Comparison of ENCODE assay signal across 12 cellular contexts in genomic region chr9:41086685-41087084, GRCh38. TPM values are rescaled to one million over a fixed set of nuclear protein-coding genes. Genes with fewer than 3 reads are reported as not detected.
"Had no signal": no experiment of that assay in that cellular context is flagged by ENCODE, and none has a peak within 500 bp of the region (broad histone marks: within the 10 kb centered on the region; RNA-seq: fewer than 3 reads in every experiment).

No MANE protein-coding gene starts in this region.

RNA-seq across cellular contexts. Expression of gene FOXD4L6, which starts 41.8 kb away (rescaled TPM):
- total RNA-seq: activated B cell treated with CpG ODN at 0.5 μM for 24 hours; activated CD4-positive, alpha-beta memory T cell treated with anti-CD3 and anti-CD28 coated beads for 36 hours; activated CD4-positive, alpha-beta memory T cell treated with anti-CD3 and anti-CD28 coated beads, Interleukin-2, amount 10 ng/mL, durations not matched to agents 7 days and 5 days; activated CD4-positive, alpha-beta T cell treated with anti-CD3 and anti-CD28 coated beads for 36 hours; activated CD4-positive, alpha-beta T cell treated with anti-CD3 and anti-CD28 coated beads, Interleukin-2, amount 10 ng/mL, durations not matched to agents 24 days and 14 days; activated CD4-positive, alpha-beta T cell treated with anti-CD3 and anti-CD28 coated beads, Interleukin-2, amount 10 ng/mL, durations not matched to agents 7 days and 5 days; activated CD8-positive, alpha-beta memory T cell treated with anti-CD3 and anti-CD28 coated beads for 36 hours; activated CD8-positive, alpha-beta memory T cell treated with anti-CD3 and anti-CD28 coated beads, Interleukin-2, amount 10 ng/mL, durations not matched to agents 7 days and 5 days; activated CD8-positive, alpha-beta T cell treated with anti-CD3 and anti-CD28 coated beads, Interleukin-2, amount 10 ng/mL, durations not matched to agents 7 days and 5 days; T-helper 1 cell treated with Interleukin-12 subunit alpha and Interleukin-12 subunit beta and Interleukin-4 antibody, amounts not matched to agents 30 ng/mL and 1 ng/mL, for 36 hours; T-helper 2 cell treated with Interferon-gamma antibody and Interleukin-4, amounts not matched to agents 100 ng/mL and 5 ng/mL, for 36 hours; WTC11 had no signal
